In genomic region chr17:72726936-72727335, GRCh38 we compare ENCODE assay signal across 8 cellular contexts.
DNase-seq lines count a peak whose midpoint lies in the region; ATAC-seq and TF ChIP-seq lines count a peak whose summit lies in the region.

No MANE protein-coding gene starts in this region.

- BruUV-seq in HCT116 (replicated peaks; lab: Mats Ljungman, UMichigan) = no TSS peak

- H3K4me3 ChIP-seq in HCT116 (replicated peaks in 1 of 2; ENCODE audit: low read depth in 1 of 2, low read length in 2 of 2) = no peak overlapping the region

- H3K79me2 ChIP-seq in HCT116 (ENCODE audit: insufficient read depth, low read length) = no peaks in the 10 kb centered on the region

- no peaks in the 10 kb centered on the region for H3K9me3 ChIP-seq in HCT116 (ENCODE audit: control insufficient read depth in 1 of 2, insufficient read depth in 1 of 2, low read depth in 1 of 2, low read length in 2 of 2)

- H3K4me1 ChIP-seq in HCT116 (ENCODE audit: control insufficient read depth in 1 of 2, insufficient read depth in 2 of 2, low read length in 2 of 2) = peaks cover 0 to 33% of the 10 kb centered on the region in 2 experiments; a peak in 1 of 4 replicates

- H3K27ac ChIP-seq in HCT116 (ENCODE audit: low read depth, low read length) = no peak overlapping the region

- CTCF ChIA-PET in HCT116 (lab: Charles Lee) = interaction anchor here (0.6 to 17.1 kb wide), 28 partner anchors 10 to 1473 kb away, joined by 3 to 448 read pairs (median 6); partner anchors contain the start of gene COG1

- H3K27me3 Mint-ChIP-seq in activated T-helper 17 cell treated with anti-CD3 and anti-CD28 coated beads, Interleukin-2, amount 50 U/mL, for 72 hours = no peaks in the 10 kb centered on the region

- TF ChIP-seq RAD21 in HCT116 (IDR thresholded peaks at IDR 0.05; ENCODE audit: low read depth) = no peak

- H3K36me3 ChIP-seq in HCT116 (ENCODE audit: control insufficient read depth in 1 of 2, insufficient read depth in 2 of 2, low read length in 2 of 2) = no peaks in the 10 kb centered on the region

- POLR2A ChIA-PET in HCT116 (lab: Charles Lee) = interaction anchor here (1.2 to 2.5 kb wide), 3 partner anchors 135 to 465 kb away, joined by 4 to 12 read pairs (median 11); partner anchors contain the start of gene COG1

- no peaks in the 10 kb centered on the region for H3K9me2 ChIP-seq in HCT116 (ENCODE audit: insufficient read depth)

- H3K4me2 ChIP-seq in HCT116 (ENCODE audit: low read length) = peak overlapping the region; percentile 1; the same call in 1 of the 2 replicates

- no peak for TF ChIP-seq POLR2A in HCT116 (IDR thresholded peaks at IDR 0.05; ENCODE audit: borderline replicate concordance, extremely low read depth, insufficient read depth, insufficient read length)

- H3K9me3 Mint-ChIP-seq in activated T-helper 17 cell treated with anti-CD3 and anti-CD28 coated beads, Interleukin-2, amount 50 U/mL, for 72 hours = no peaks in the 10 kb centered on the region

- no peaks in the 10 kb centered on the region for H3K36me3 Mint-ChIP-seq in activated T-helper 17 cell treated with anti-CD3 and anti-CD28 coated beads, Interleukin-2, amount 50 U/mL, for 72 hours (ENCODE audit: low read depth)

- no peaks in the 10 kb centered on the region for H4K20me1 ChIP-seq in HCT116 (ENCODE audit: insufficient read depth)

- peak overlapping the region; percentile 88 for H3K27ac Mint-ChIP-seq in activated T-helper 17 cell treated with anti-CD3 and anti-CD28 coated beads, Interleukin-2, amount 50 U/mL, for 72 hours

- RAD21 ChIA-PET in HCT116 (lab: Charles Lee; ENCODE audit: low non-redundant PET in 1 of 2, low total read pairs in 2 of 2, uncharacterized antibody in 2 of 2, unreplicated experiment in 2 of 2) = interaction anchor here (0.6 to 4.5 kb wide), 19 partner anchors 11 to 528 kb away, joined by 3 to 31 read pairs (median 5); partner anchors contain the start of gene SSTR2 (in 1 of the 2)

- peak; percentile 92 for ATAC-seq in GM18511 (IDR thresholded peaks at IDR 0.05; ENCODE audit: unreplicated experiment)
- no peak for ATAC-seq in HCT116
- peak; percentile 95 for ATAC-seq in activated T-helper 17 cell treated with anti-CD3 and anti-CD28 coated beads, Interleukin-2, amount 50 U/mL, for 72 hours (replicated peaks)

- no peaks in the 10 kb centered on the region for H3K27me3 ChIP-seq in HCT116 (ENCODE audit: insufficient read depth, low read length)

- peak overlapping the region; percentile 82 for H3K4me3 Mint-ChIP-seq in activated T-helper 17 cell treated with anti-CD3 and anti-CD28 coated beads, Interleukin-2, amount 50 U/mL, for 72 hours

- H3K4me1 Mint-ChIP-seq in activated T-helper 17 cell treated with anti-CD3 and anti-CD28 coated beads, Interleukin-2, amount 50 U/mL, for 72 hours = peaks cover 19% of the 10 kb centered on the region

- no peak overlapping the region for H3K9ac ChIP-seq in HCT116 (ENCODE audit: low read length)

- intact Hi-C loops in HCT116 (cut with micrococcal nuclease) = loop anchor here (1.0 to 5.0 kb wide), 5 partner anchors 259 to 695 kb away; a partner anchor contains a TSS

- TF ChIP-seq CTCF in HCT116 (IDR thresholded peaks at IDR 0.05 in 2 of 3, conservative IDR thresholded peaks at IDR 0.05 in 1 of 3; ENCODE audit: borderline replicate concordance in 1 of 3, insufficient read depth in 1 of 3, low read depth in 2 of 3, low read length in 2 of 3) = no peak

- DNase-seq in HCT116 (ENCODE audit: low read depth, low spot score) (no peak), MV-4-11 (lab: John Stamatoyannopoulos, UW) (peak; percentile 74), NCI-H2227 (lab: John Stamatoyannopoulos, UW; ENCODE audit: unreplicated experiment) (no peak), HT-29 (ENCODE audit: low spot score) (no peak), AML-193 (lab: John Stamatoyannopoulos, UW) (no peak)
- peak; percentile 35 for DNase-seq in stimulated activated CD4-positive, alpha-beta T cell treated with anti-CD3 and anti-CD28 coated beads, Interleukin-15, amount 100 ng/mL, for 24 hours

- no peak overlapping the region for H2AFZ ChIP-seq in HCT116 (ENCODE audit: low read depth, low read length, poor library complexity, severe bottlenecking)

TF ChIP-seq in HCT116, 20 proteins besides CTCF, POLR2A, EP300 and RAD21:
- no peak for TF ChIP-seq YY1 (IDR thresholded peaks at IDR 0.05; ENCODE audit: extremely low read depth, insufficient replicate concordance, low read depth, low read length)
- TF ChIP-seq POLR2AphosphoS5 (IDR thresholded peaks at IDR 0.05; ENCODE audit: low read depth, low read length) = no peak
- no peak for TF ChIP-seq TCF7L2 (IDR thresholded peaks at IDR 0.05; ENCODE audit: borderline replicate concordance, extremely low read depth, insufficient read depth, insufficient read length)
- TF ChIP-seq ELF1 (IDR thresholded peaks at IDR 0.05; ENCODE audit: borderline replicate concordance, low read depth) = no peak
- no peak for TF ChIP-seq JUND (IDR thresholded peaks at IDR 0.05)
- no peak for TF ChIP-seq ZNF274 (IDR thresholded peaks at IDR 0.05; ENCODE audit: low read depth, low read length)
- TF ChIP-seq CEBPB (IDR thresholded peaks at IDR 0.05; ENCODE audit: low read depth) = no peak

Comparison
In these comparisons a context has a peak if more than half of its experiments do, and no peak if none do; other contexts are left out.
1. DNase-seq: peak in MV-4-11 (single experiment) and stimulated activated CD4-positive, alpha-beta T cell treated with anti-CD3 and anti-CD28 coated beads, Interleukin-15, amount 100 ng/mL, for 24 hours (single experiment); none in HCT116 (single experiment), NCI-H2227 (single experiment), HT-29 (single experiment) and AML-193 (0 of 2).